ENCODE assay signal across 1 cellular context in the genomic region with DNA sequence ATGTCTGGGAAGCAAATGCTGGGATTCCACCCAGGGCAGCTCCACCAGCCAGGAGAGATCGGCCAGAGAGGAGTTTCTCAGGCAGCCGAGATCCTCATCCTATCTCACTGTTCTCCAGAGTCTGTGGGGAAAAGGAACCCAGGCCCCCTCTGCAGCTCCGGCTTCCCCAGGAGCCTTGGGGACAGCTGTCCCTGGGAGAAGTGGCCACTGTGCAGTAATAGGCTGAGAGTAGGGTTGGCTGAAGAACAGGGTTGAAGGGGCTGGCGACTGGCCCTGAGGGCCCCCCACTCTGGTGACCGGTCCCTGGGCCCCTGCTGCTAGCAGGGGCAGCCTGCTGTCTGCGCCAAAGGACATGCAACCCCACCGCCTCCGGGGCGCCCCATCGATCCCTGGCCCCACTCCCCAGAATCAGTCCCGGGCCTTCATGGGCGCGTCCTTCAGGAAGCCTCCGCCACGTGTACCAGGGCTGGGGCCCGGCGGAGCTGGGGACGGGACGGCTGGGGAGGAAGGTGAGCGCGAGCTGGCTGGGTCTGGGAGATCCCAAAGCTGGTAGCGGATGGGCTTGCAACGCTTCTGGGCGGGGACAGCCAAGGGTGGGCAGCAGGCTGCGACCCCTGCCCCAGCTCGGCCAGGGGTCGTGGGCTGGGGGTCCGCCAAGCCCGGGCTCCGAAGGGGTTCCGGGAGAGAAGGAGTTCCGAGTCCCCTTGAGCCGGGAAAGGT.
TF ChIP-seq lines count a peak whose summit lies in the region.

No MANE protein-coding gene starts in this region.

TF ChIP-seq in liver, 16 proteins besides CTCF, POLR2A, EP300 and RAD21 (continued from another document):
- TF ChIP-seq, protein P1, sequence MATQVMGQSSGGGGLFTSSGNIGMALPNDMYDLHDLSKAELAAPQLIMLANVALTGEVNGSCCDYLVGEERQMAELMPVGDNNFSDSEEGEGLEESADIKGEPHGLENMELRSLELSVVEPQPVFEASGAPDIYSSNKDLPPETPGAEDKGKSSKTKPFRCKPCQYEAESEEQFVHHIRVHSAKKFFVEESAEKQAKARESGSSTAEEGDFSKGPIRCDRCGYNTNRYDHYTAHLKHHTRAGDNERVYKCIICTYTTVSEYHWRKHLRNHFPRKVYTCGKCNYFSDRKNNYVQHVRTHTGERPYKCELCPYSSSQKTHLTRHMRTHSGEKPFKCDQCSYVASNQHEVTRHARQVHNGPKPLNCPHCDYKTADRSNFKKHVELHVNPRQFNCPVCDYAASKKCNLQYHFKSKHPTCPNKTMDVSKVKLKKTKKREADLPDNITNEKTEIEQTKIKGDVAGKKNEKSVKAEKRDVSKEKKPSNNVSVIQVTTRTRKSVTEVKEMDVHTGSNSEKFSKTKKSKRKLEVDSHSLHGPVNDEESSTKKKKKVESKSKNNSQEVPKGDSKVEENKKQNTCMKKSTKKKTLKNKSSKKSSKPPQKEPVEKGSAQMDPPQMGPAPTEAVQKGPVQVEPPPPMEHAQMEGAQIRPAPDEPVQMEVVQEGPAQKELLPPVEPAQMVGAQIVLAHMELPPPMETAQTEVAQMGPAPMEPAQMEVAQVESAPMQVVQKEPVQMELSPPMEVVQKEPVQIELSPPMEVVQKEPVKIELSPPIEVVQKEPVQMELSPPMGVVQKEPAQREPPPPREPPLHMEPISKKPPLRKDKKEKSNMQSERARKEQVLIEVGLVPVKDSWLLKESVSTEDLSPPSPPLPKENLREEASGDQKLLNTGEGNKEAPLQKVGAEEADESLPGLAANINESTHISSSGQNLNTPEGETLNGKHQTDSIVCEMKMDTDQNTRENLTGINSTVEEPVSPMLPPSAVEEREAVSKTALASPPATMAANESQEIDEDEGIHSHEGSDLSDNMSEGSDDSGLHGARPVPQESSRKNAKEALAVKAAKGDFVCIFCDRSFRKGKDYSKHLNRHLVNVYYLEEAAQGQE (IDR thresholded peaks at IDR 0.05): no peak
- TF ChIP-seq, protein P2, sequence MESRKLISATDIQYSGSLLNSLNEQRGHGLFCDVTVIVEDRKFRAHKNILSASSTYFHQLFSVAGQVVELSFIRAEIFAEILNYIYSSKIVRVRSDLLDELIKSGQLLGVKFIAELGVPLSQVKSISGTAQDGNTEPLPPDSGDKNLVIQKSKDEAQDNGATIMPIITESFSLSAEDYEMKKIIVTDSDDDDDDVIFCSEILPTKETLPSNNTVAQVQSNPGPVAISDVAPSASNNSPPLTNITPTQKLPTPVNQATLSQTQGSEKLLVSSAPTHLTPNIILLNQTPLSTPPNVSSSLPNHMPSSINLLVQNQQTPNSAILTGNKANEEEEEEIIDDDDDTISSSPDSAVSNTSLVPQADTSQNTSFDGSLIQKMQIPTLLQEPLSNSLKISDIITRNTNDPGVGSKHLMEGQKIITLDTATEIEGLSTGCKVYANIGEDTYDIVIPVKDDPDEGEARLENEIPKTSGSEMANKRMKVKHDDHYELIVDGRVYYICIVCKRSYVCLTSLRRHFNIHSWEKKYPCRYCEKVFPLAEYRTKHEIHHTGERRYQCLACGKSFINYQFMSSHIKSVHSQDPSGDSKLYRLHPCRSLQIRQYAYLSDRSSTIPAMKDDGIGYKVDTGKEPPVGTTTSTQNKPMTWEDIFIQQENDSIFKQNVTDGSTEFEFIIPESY (IDR thresholded peaks at IDR 0.05): no peak
- no peak for TF ChIP-seq HNF4G (IDR thresholded peaks at IDR 0.05)
- no peak for TF ChIP-seq HNF4A (conservative IDR thresholded peaks at IDR 0.05)
- TF ChIP-seq TAF1 (conservative IDR thresholded peaks at IDR 0.05): no peak
- no peak for TF ChIP-seq SP1 (IDR thresholded peaks at IDR 0.05)
- TF ChIP-seq FOXA1 (IDR thresholded peaks at IDR 0.05): no peak
- TF ChIP-seq NR2F2 (IDR thresholded peaks at IDR 0.05): no peak
- TF ChIP-seq JUND (IDR thresholded peaks at IDR 0.05): no peak
